Comparison of ENCODE assay signal across 8 cellular contexts in the genomic region with DNA sequence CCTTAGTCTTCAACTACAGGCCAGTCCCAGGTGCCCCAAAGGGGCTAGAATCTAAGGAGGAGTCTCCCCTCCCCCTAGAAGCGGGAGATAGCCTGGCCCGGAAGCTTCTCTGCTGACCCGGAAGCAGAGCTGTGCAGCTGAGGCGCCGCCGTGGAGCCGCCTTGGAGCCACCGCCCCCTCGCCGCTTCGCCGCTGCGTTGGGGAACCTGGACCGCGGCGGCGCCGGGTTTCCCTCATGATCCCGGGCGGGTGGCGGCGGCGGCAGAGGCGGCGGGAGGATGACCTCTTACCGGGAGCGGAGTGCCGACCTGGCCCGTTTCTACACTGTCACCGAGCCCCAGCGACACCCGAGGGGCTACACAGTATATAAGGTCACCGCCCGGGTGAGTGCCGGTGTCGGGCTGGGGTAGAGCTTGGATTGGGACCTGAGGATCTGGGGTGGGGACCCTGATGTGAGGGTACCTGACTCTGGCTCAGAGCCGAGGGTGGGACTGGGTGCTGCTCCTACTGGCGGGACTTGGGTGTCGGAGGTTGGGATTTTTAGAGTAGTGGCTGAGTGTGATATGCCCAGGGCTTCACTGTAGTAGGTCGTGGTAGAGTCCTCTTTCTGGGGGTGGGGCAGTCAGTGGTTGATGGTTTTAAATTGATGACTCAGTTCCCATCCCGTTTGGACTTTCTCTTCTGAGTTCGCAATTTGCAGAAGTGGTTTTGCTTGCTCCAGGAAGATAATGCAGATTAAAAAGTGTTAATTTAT. TPM values are rescaled to one million over a fixed set of nuclear protein-coding genes. Genes with fewer than 3 reads are reported as not detected.
DNase-seq lines count a peak whose midpoint lies in the region; ATAC-seq and TF ChIP-seq lines count a peak whose summit lies in the region.

A gene with protein sequence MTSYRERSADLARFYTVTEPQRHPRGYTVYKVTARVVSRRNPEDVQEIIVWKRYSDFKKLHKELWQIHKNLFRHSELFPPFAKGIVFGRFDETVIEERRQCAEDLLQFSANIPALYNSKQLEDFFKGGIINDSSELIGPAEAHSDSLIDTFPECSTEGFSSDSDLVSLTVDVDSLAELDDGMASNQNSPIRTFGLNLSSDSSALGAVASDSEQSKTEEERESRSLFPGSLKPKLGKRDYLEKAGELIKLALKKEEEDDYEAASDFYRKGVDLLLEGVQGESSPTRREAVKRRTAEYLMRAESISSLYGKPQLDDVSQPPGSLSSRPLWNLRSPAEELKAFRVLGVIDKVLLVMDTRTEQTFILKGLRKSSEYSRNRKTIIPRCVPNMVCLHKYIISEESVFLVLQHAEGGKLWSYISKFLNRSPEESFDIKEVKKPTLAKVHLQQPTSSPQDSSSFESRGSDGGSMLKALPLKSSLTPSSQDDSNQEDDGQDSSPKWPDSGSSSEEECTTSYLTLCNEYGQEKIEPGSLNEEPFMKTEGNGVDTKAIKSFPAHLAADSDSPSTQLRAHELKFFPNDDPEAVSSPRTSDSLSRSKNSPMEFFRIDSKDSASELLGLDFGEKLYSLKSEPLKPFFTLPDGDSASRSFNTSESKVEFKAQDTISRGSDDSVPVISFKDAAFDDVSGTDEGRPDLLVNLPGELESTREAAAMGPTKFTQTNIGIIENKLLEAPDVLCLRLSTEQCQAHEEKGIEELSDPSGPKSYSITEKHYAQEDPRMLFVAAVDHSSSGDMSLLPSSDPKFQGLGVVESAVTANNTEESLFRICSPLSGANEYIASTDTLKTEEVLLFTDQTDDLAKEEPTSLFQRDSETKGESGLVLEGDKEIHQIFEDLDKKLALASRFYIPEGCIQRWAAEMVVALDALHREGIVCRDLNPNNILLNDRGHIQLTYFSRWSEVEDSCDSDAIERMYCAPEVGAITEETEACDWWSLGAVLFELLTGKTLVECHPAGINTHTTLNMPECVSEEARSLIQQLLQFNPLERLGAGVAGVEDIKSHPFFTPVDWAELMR (plus strand): TSS at position 115 of the 754 bp plus-strand sequence. CDS start 164 bp downstream, at position 279.

- peak within 1 kb of the TSS; percentile 89 for H3K4me3 ChIP-seq in CD4-positive, CD25-positive, alpha-beta regulatory T cell (ENCODE audit: low read depth, low read length)
- peak within 1 kb of the TSS; percentile 85 for H3K4me3 ChIP-seq in lower lobe of right lung

- TF ChIP-seq CTCF in lower lobe of right lung (IDR thresholded peaks at IDR 0.05) = no peak

- CTCF ChIA-PET in activated CD4-positive, alpha-beta memory T cell treated with anti-CD3 and anti-CD28 coated beads for 36 hours (lab: Charles Lee) = interaction anchor here (0.5 kb wide), 1 partner anchor 49 kb away, joined by 3 read pairs; no protein-coding TSS in a partner anchor

- H3K27me3 Mint-ChIP-seq in CD4-positive, CD25-positive, alpha-beta regulatory T cell = peaks cover 29% of the 10 kb centered on the region
- peaks cover 1% of the 10 kb centered on the region for H3K27me3 Mint-ChIP-seq in activated CD4-positive, alpha-beta memory T cell treated with anti-CD3 and anti-CD28 coated beads for 36 hours

- intact Hi-C loops in activated CD4-positive, alpha-beta memory T cell treated with anti-CD3 and anti-CD28 coated beads for 36 hours (cut with micrococcal nuclease) = loop anchor here (5.0 kb wide), 1 partner anchor 194 kb away; a partner anchor contains a TSS
- intact Hi-C loops in lower lobe of right lung (cut with DNase I) = no loop called here

- peak within 1 kb of the TSS; percentile 62 for H3K27ac ChIP-seq in CD4-positive, CD25-positive, alpha-beta regulatory T cell (ENCODE audit: insufficient read depth, low read length, poor library complexity, severe bottlenecking)
- H3K27ac ChIP-seq in lower lobe of right lung = peak within 1 kb of the TSS; percentile 82

- peaks cover 19% of the 10 kb centered on the region for H3K4me1 ChIP-seq in CD4-positive, CD25-positive, alpha-beta regulatory T cell (ENCODE audit: control insufficient read depth, insufficient read depth, low read length, poor library complexity, severe bottlenecking)
- H3K4me1 ChIP-seq in lower lobe of right lung = peaks cover 23% of the 10 kb centered on the region

- H3K4me3 Mint-ChIP-seq in CD4-positive, CD25-positive, alpha-beta regulatory T cell = peak within 1 kb of the TSS; percentile 92 to 100 (median 96)
- peak within 1 kb of the TSS; percentile 98 for H3K4me3 Mint-ChIP-seq in activated CD4-positive, alpha-beta memory T cell treated with anti-CD3 and anti-CD28 coated beads for 36 hours

- H3K36me3 Mint-ChIP-seq in CD4-positive, CD25-positive, alpha-beta regulatory T cell = peaks cover 14% of the 10 kb centered on the region
- peaks cover 6% of the 10 kb centered on the region for H3K36me3 Mint-ChIP-seq in activated CD4-positive, alpha-beta memory T cell treated with anti-CD3 and anti-CD28 coated beads for 36 hours

- H3K9me3 ChIP-seq in CD4-positive, CD25-positive, alpha-beta regulatory T cell (ENCODE audit: control insufficient read depth in 2 of 2, low read length in 2 of 2) = no peaks in the 10 kb centered on the region
- H3K9me3 ChIP-seq in lower lobe of right lung = no peaks in the 10 kb centered on the region

- H3K4me1 Mint-ChIP-seq in CD4-positive, CD25-positive, alpha-beta regulatory T cell = peaks cover 17 to 39% (median 32%) of the 10 kb centered on the region in 4 donors
- peaks cover 21% of the 10 kb centered on the region for H3K4me1 Mint-ChIP-seq in activated CD4-positive, alpha-beta memory T cell treated with anti-CD3 and anti-CD28 coated beads for 36 hours (ENCODE audit: low read depth)

- POLR2A ChIA-PET in activated CD4-positive, alpha-beta memory T cell treated with anti-CD3 and anti-CD28 coated beads for 36 hours (lab: Charles Lee) = interaction anchor here (0.6 to 1.2 kb wide), 2 partner anchors 32 to 49 kb away, joined by 3 read pairs; no protein-coding TSS in a partner anchor

- peak; percentile 97 to 98 for ATAC-seq in CD4-positive, CD25-positive, alpha-beta regulatory T cell (ENCODE audit: low read depth in 2 of 2)
- peak; percentile 98 for ATAC-seq in GM19395 (IDR thresholded peaks at IDR 0.05; ENCODE audit: unreplicated experiment)
- peak; percentile 93 for ATAC-seq in HG03558 (IDR thresholded peaks at IDR 0.05; ENCODE audit: extremely low read depth, unreplicated experiment)
- peak; percentile 98 to 100 for ATAC-seq in lower lobe of right lung

- peaks cover 11% of the 10 kb centered on the region for H3K27me3 ChIP-seq in CD4-positive, CD25-positive, alpha-beta regulatory T cell (ENCODE audit: control insufficient read depth, insufficient read depth, low read length)
- peaks cover 8% of the 10 kb centered on the region for H3K27me3 ChIP-seq in lower lobe of right lung (ENCODE audit: low read depth)

- H3K27ac Mint-ChIP-seq in CD4-positive, CD25-positive, alpha-beta regulatory T cell = peak within 1 kb of the TSS; percentile 86 to 96 (median 94)
- peak within 1 kb of the TSS; percentile 83 for H3K27ac Mint-ChIP-seq in activated CD4-positive, alpha-beta memory T cell treated with anti-CD3 and anti-CD28 coated beads for 36 hours

- H3K9me3 Mint-ChIP-seq in CD4-positive, CD25-positive, alpha-beta regulatory T cell = peaks cover 0 to 13% (median 3%) of the 10 kb centered on the region in 7 donors
- no peaks in the 10 kb centered on the region for H3K9me3 Mint-ChIP-seq in activated CD4-positive, alpha-beta memory T cell treated with anti-CD3 and anti-CD28 coated beads for 36 hours

- peak; percentile 72 to 90 (median 78) for DNase-seq in CD4-positive, CD25-positive, alpha-beta regulatory T cell
- DNase-seq in NCI-H774 (lab: John Stamatoyannopoulos, UW) = peak; percentile 86
- DNase-seq in activated CD4-positive, alpha-beta memory T cell treated with anti-CD3 and anti-CD28 coated beads for 36 hours = peak; percentile 90
- peak; percentile 86 for DNase-seq in ecto neural progenitor cell (ENCODE audit: low spot score)
- DNase-seq in lower lobe of right lung = peak; percentile 93
- peak; percentile 41 to 67 (median 58) for DNase-seq in stimulated activated CD4-positive, alpha-beta T cell treated with anti-CD3 and anti-CD28 coated beads, TNF-alpha, amount 100 ng/mL, for 1 hour (ENCODE audit: low read depth in 3 of 3, low spot score in 1 of 3)

- no peaks in the 10 kb centered on the region for H3K36me3 ChIP-seq in CD4-positive, CD25-positive, alpha-beta regulatory T cell (ENCODE audit: control insufficient read depth, insufficient read depth, low read length)
- no peaks in the 10 kb centered on the region for H3K36me3 ChIP-seq in lower lobe of right lung

RNA-seq across cellular contexts. Expression of the gene that starts here (rescaled TPM):
- 11.1 TPM for total RNA-seq in CD4-positive, CD25-positive, alpha-beta regulatory T cell
- polyA plus RNA-seq in CD4-positive, CD25-positive, alpha-beta regulatory T cell = 1 to 10 TPM; 3.4 to 6.4 (median 5.7) TPM
- total RNA-seq in activated CD4-positive, alpha-beta memory T cell treated with anti-CD3 and anti-CD28 coated beads for 36 hours = 1 to 10 TPM; 5.9 to 6.7 TPM
- total RNA-seq in lower lobe of right lung = 18.7 TPM

Comparison
In these comparisons a context has a peak if more than half of its experiments do, and no peak if none do; other contexts are left out.
1. Peak in every context shown above with its lines: DNase-seq, ATAC-seq, H3K4me3 ChIP-seq and H3K27ac ChIP-seq.